In the genomic region with DNA sequence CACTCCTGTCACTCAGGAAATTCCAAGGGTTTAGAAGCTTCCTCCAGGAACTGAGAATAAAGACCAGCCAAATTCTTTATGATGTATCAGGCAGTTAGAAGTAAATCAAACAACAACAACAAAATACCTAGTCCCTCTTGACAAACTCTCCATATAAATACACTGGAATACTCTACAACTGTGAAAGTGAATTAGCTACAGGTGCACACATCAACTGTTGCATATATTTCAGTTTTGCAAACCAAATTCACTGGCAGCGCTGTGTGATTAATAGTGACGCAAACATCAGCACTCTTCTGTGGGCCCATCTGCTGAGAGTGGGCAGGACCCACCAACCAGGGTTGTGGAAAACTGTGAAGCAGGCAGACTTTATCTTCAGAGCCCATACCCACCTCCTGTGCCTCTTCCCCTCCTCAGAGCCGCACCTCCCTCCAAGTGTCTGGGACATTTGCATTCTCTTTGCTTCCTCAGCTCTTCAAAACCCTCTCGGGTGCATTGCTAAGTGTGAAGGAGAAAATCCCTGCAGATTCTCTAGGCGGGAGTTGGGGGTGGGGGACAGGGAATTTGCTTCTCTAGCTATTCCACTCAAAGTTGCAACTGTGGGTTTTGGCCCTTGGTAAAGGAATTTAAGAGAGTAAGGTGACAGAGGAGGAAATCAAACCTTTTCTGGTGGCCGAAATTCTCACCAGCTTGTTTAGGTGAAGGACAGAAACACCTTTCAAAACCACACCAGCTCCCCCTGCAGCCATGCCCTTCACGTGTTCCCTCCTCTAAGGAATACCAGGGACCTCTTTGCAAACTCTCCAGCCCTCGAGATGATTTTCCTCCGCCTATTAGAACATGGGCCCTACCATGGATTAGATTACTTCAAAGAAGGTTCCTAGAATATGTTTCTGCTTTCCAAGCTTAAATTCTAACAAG, we compare ENCODE assay signal across 17 cellular contexts.
DNase-seq lines count a peak whose midpoint lies in the region; ATAC-seq and TF ChIP-seq lines count a peak whose summit lies in the region.
"Had no signal": no experiment of that assay in that cellular context is flagged by ENCODE, and none has a peak within 500 bp of the region (broad histone marks: within the 10 kb centered on the region; RNA-seq: fewer than 3 reads in every experiment).

No MANE protein-coding gene starts in this region.

- CTCF ChIA-PET in WTC11 (lab: Charles Lee), result interaction anchor here (0.6 to 2.0 kb wide), 6 partner anchors 9 to 358 kb away, joined by 3 to 10 read pairs (median 3); no protein-coding TSS in a partner anchor

- no peak for TF ChIP-seq POLR2A in heart left ventricle (IDR thresholded peaks at IDR 0.05)

- no peaks in the 10 kb centered on the region for H3K36me3 ChIP-seq in heart left ventricle

- DNase-seq in cardiac septum (ENCODE audit: low spot score), result peak; percentile 27
- no peak for DNase-seq in heart left ventricle
- no peak for DNase-seq in WTC11 (ENCODE audit: low spot score)
- DNase-seq in mesenteric fat pad (ENCODE audit: low spot score), result peak; percentile 9
- no peak for DNase-seq in SKM-1 treated with dmso at 0.1 percent for 144 hours (lab: John Stamatoyannopoulos, UW; ENCODE audit: unreplicated experiment)
- no peak for DNase-seq in stimulated activated naive CD8-positive, alpha-beta T cell treated with anti-CD3 and anti-CD28 coated beads, Interleukin-15, amount 100 ng/mL, for 72 hours
- no peak for DNase-seq in DMS114 treated with DMSO at 0.1 percent for 48 hours (lab: John Stamatoyannopoulos, UW; ENCODE audit: unreplicated experiment)
- DNase-seq in stimulated activated naive CD8-positive, alpha-beta T cell treated with anti-CD3 and anti-CD28 coated beads, Interleukin-15, Interleukin-2, amounts not matched to agents 100 U/mL and 50 U/mL, for 24 hours, result no peak
- DNase-seq: CD4-positive, CD25-positive, alpha-beta regulatory T cell; DMS79; HCEC 1CT; MV-4-11; NCI-H187; NCI-H748 treated with DMSO at 0.1 percent for 48 hours had no signal

- no peaks in the 10 kb centered on the region for H3K9me3 ChIP-seq in heart left ventricle
- H3K9me3 ChIP-seq: A549 had no signal

- no peaks in the 10 kb centered on the region for H3K36me3 Mint-ChIP-seq in WTC11
- H3K36me3 Mint-ChIP-seq: CD4-positive, CD25-positive, alpha-beta regulatory T cell; IgD-negative memory B cell had no signal

- no peak overlapping the region for H3K4me3 ChIP-seq in heart left ventricle
- H3K4me3 ChIP-seq: A549 had no signal

- H3K27me3 Mint-ChIP-seq in WTC11 (ENCODE audit: low read depth), result no peaks in the 10 kb centered on the region
- H3K27me3 Mint-ChIP-seq in stimulated activated naive CD8-positive, alpha-beta T cell treated with anti-CD3 and anti-CD28 coated beads, Interleukin-15, amount 100 ng/mL, for 72 hours, result peaks cover 13% of the 10 kb centered on the region

- ATAC-seq in heart left ventricle, result no peak
- peak; percentile 72 for ATAC-seq in WTC11
- no peak for ATAC-seq in stimulated activated naive CD8-positive, alpha-beta T cell treated with anti-CD3 and anti-CD28 coated beads, Interleukin-15, amount 100 ng/mL, for 72 hours
- no peak for ATAC-seq in stimulated activated naive CD8-positive, alpha-beta T cell treated with anti-CD3 and anti-CD28 coated beads, Interleukin-15, Interleukin-2, amounts not matched to agents 100 U/mL and 50 U/mL, for 24 hours
- ATAC-seq: A549, Panc1 had no signal

- no peak overlapping the region for H3K4me3 Mint-ChIP-seq in WTC11
- no peak overlapping the region for H3K4me3 Mint-ChIP-seq in stimulated activated naive CD8-positive, alpha-beta T cell treated with anti-CD3 and anti-CD28 coated beads, Interleukin-15, amount 100 ng/mL, for 72 hours
- H3K4me3 Mint-ChIP-seq: CD4-positive, CD25-positive, alpha-beta regulatory T cell; IgD-negative memory B cell had no signal

- 63 to 69% (median 67%) methylated on average over 7 to 9 of the region's 9 CpGs for WGBS in heart left ventricle, 4 donors

- intact Hi-C loops in cardiac septum (cut with DNase I) (no loop called here), heart left ventricle (cut with DNase I) (no loop called here)

- no peaks in the 10 kb centered on the region for H3K9me3 Mint-ChIP-seq in WTC11
- no peaks in the 10 kb centered on the region for H3K9me3 Mint-ChIP-seq in stimulated activated naive CD8-positive, alpha-beta T cell treated with anti-CD3 and anti-CD28 coated beads, Interleukin-15, amount 100 ng/mL, for 72 hours
- H3K9me3 Mint-ChIP-seq: CD4-positive, CD25-positive, alpha-beta regulatory T cell; IgD-negative memory B cell had no signal

- peaks cover 0 to 8% (median 0%) of the 10 kb centered on the region in 12 donors for H3K4me1 ChIP-seq in heart left ventricle
- H3K4me1 ChIP-seq: A549 had no signal

- POLR2A ChIA-PET in WTC11 (lab: Charles Lee), result interaction anchor here (0.7 kb wide), 1 partner anchor 390 kb away, joined by 3 read pairs; no protein-coding TSS in a partner anchor

- peak overlapping the region; percentile 2 for H3K27ac Mint-ChIP-seq in WTC11
- H3K27ac Mint-ChIP-seq in stimulated activated naive CD8-positive, alpha-beta T cell treated with anti-CD3 and anti-CD28 coated beads, Interleukin-15, amount 100 ng/mL, for 72 hours, result no peak overlapping the region
- H3K27ac Mint-ChIP-seq: CD4-positive, CD25-positive, alpha-beta regulatory T cell; IgD-negative memory B cell had no signal

- H3K27me3 ChIP-seq in heart left ventricle, result no peaks in the 10 kb centered on the region

- H3K4me1 Mint-ChIP-seq in WTC11, result peaks cover 44% of the 10 kb centered on the region
- no peaks in the 10 kb centered on the region for H3K4me1 Mint-ChIP-seq in stimulated activated naive CD8-positive, alpha-beta T cell treated with anti-CD3 and anti-CD28 coated beads, Interleukin-15, amount 100 ng/mL, for 72 hours
- H3K4me1 Mint-ChIP-seq: CD4-positive, CD25-positive, alpha-beta regulatory T cell had no signal

- no peak overlapping the region for H3K27ac ChIP-seq in heart left ventricle
- H3K27ac ChIP-seq: A549 had no signal

- no peak for TF ChIP-seq CTCF in heart left ventricle (IDR thresholded peaks at IDR 0.05)
- TF ChIP-seq CTCF in WTC11 (IDR thresholded peaks at IDR 0.05), result no peak

TF ChIP-seq in WTC11, 78 proteins besides CTCF, POLR2A, EP300 and RAD21 (continues in another document):
- TF ChIP-seq ZNF121 (CRISPR knock-in tag; IDR thresholded peaks at IDR 0.05) (no peak), CREM (CRISPR knock-in tag; IDR thresholded peaks at IDR 0.05) (no peak), ZBTB43 (CRISPR knock-in tag; IDR thresholded peaks at IDR 0.05) (no peak), SMAD3 (CRISPR knock-in tag; IDR thresholded peaks at IDR 0.05; ENCODE audit: borderline replicate concordance) (no peak), ZNF281 (CRISPR knock-in tag; IDR thresholded peaks at IDR 0.05) (no peak), JUN (CRISPR knock-in tag; IDR thresholded peaks at IDR 0.05) (no peak), EMX1 (CRISPR knock-in tag; IDR thresholded peaks at IDR 0.05) (no peak)
- TF ChIP-seq, protein P1, sequence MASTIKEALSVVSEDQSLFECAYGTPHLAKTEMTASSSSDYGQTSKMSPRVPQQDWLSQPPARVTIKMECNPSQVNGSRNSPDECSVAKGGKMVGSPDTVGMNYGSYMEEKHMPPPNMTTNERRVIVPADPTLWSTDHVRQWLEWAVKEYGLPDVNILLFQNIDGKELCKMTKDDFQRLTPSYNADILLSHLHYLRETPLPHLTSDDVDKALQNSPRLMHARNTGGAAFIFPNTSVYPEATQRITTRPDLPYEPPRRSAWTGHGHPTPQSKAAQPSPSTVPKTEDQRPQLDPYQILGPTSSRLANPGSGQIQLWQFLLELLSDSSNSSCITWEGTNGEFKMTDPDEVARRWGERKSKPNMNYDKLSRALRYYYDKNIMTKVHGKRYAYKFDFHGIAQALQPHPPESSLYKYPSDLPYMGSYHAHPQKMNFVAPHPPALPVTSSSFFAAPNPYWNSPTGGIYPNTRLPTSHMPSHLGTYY (CRISPR knock-in tag; IDR thresholded peaks at IDR 0.05), result no peak

Comparison
In these comparisons a context has a peak if more than half of its experiments do, and no peak if none do; other contexts are left out.
1. DNase-seq: peak in cardiac septum (single experiment) and mesenteric fat pad (single experiment); none in heart left ventricle (0 of 5), WTC11 (single experiment), SKM-1 treated with dmso at 0.1 percent for 144 hours (single experiment), stimulated activated naive CD8-positive, alpha-beta T cell treated with anti-CD3 and anti-CD28 coated beads, Interleukin-15, amount 100 ng/mL, for 72 hours (0 of 2), DMS114 treated with DMSO at 0.1 percent for 48 hours (single experiment) and stimulated activated naive CD8-positive, alpha-beta T cell treated with anti-CD3 and anti-CD28 coated beads, Interleukin-15, Interleukin-2, amounts not matched to agents 100 U/mL and 50 U/mL, for 24 hours (single experiment).